In genomic region chr11:69878144-69878883, GRCh38 we compare ENCODE assay signal across 22 cellular contexts. TPM values are rescaled to one million over a fixed set of nuclear protein-coding genes. Genes with fewer than 3 reads are reported as not detected.
A peak's percentile ranks its signal among the peaks of the same experiment; 100 is the strongest.
DNase-seq lines count a peak whose midpoint lies in the region; ATAC-seq and TF ChIP-seq lines count a peak whose summit lies in the region.
"Had no signal": no experiment of that assay in that cellular context is flagged by ENCODE, and none has a peak within 500 bp of the region (broad histone marks: within the 10 kb centered on the region; RNA-seq: fewer than 3 reads in every experiment).

No MANE protein-coding gene starts in this region.

- ATAC-seq in HG02981 (IDR thresholded peaks at IDR 0.05; ENCODE audit: unreplicated experiment), result no peak
- ATAC-seq: GM12878, PC-3 had no signal

- no peaks in the 10 kb centered on the region for H3K36me3 Mint-ChIP-seq in CD14-positive monocyte
- H3K36me3 Mint-ChIP-seq in chondrocyte (ENCODE audit: low read depth), result peaks cover 2% of the 10 kb centered on the region
- H3K36me3 Mint-ChIP-seq: CD4-positive, alpha-beta memory T cell had no signal

- H3K27me3 Mint-ChIP-seq in CD14-positive monocyte (ENCODE audit: low read depth in 3 of 3) (peaks cover 7 to 12% (median 8%) of the 10 kb centered on the region in 3 donors), chondrocyte (ENCODE audit: low read depth) (peaks cover 17% of the 10 kb centered on the region)

- H3K27ac Mint-ChIP-seq in CD14-positive monocyte, result no peak overlapping the region
- H3K27ac Mint-ChIP-seq in chondrocyte (ENCODE audit: unreplicated experiment), result no peak overlapping the region
- H3K27ac Mint-ChIP-seq: CD4-positive, alpha-beta memory T cell had no signal

- H3K4me1 Mint-ChIP-seq in CD14-positive monocyte (no peaks in the 10 kb centered on the region), chondrocyte (ENCODE audit: low read depth) (no peaks in the 10 kb centered on the region)
- H3K4me1 Mint-ChIP-seq: CD4-positive, alpha-beta memory T cell had no signal

- H3K4me3 Mint-ChIP-seq in CD14-positive monocyte, result no peak overlapping the region
- no peak overlapping the region for H3K4me3 Mint-ChIP-seq in chondrocyte (ENCODE audit: unreplicated experiment)
- H3K4me3 Mint-ChIP-seq: CD4-positive, alpha-beta memory T cell had no signal

- peak; percentile 3 for DNase-seq in activated CD8-positive, alpha-beta memory T cell treated with anti-CD3 and anti-CD28 coated beads, Interleukin-2, amount 50 U/mL, for 4 hours
- DNase-seq in activated CD8-positive, alpha-beta memory T cell treated with anti-CD3 and anti-CD28 coated beads, Interleukin-2, amount 50 U/mL, for 48 hours, result no peak
- DNase-seq in CD14-positive monocyte (ENCODE audit: low spot score) (peak; percentile 33), chondrocyte (ENCODE audit: low spot score) (peak; percentile 50), mesenteric fat pad (ENCODE audit: low spot score) (peak; percentile 75), hepatic stellate cell (ENCODE audit: low spot score) (no peak), AG20443 (ENCODE audit: low spot score) (no peak)
- DNase-seq: Calu3; CD4-positive, alpha-beta memory T cell; GM23248; Kasumi-1; MG63; NCI-H1048; NCI-H1436; NCI-H1930; NCI-H345; NCI-H524 treated with DMSO at 0.1 percent for 48 hours; PC-3; RPMI8226 had no signal

- H3K9me3 Mint-ChIP-seq in CD14-positive monocyte (no peaks in the 10 kb centered on the region), chondrocyte (ENCODE audit: low read depth) (peaks cover 4% of the 10 kb centered on the region)
- H3K9me3 Mint-ChIP-seq: CD4-positive, alpha-beta memory T cell had no signal

- intact Hi-C loops in CD14-positive monocyte (cut with micrococcal nuclease), result no loop called here

- TF ChIP-seq CTCF in CD14-positive monocyte (IDR thresholded peaks at IDR 0.05) (no peak), chondrocyte (IDR thresholded peaks at IDR 0.05) (no peak)

RNA-seq across cellular contexts. Expression of gene FGF3, which starts 59.1 kb away (rescaled TPM):
- polyA plus RNA-seq in CD14-positive monocyte, result not detected
- not detected in 3 replicates for total RNA-seq in chondrocyte
- not detected for total RNA-seq in mesenteric fat pad
- total RNA-seq: Calu3; CD4-positive, alpha-beta memory T cell; GM12878; GM23248; PC-3 had no signal
- polyA plus RNA-seq: BJ; CD4-positive, alpha-beta memory T cell; GM12878; GM23248 had no signal

Comparison
In these comparisons a context has a peak if more than half of its experiments do, and no peak if none do; other contexts are left out.
1. DNase-seq: peak in activated CD8-positive, alpha-beta memory T cell treated with anti-CD3 and anti-CD28 coated beads, Interleukin-2, amount 50 U/mL, for 4 hours (single experiment), CD14-positive monocyte (single experiment), chondrocyte (single experiment) and mesenteric fat pad (single experiment); none in activated CD8-positive, alpha-beta memory T cell treated with anti-CD3 and anti-CD28 coated beads, Interleukin-2, amount 50 U/mL, for 48 hours (single experiment), hepatic stellate cell (single experiment) and AG20443 (single experiment).